Comparison of ENCODE assay signal across 10 cellular contexts in the genomic region with DNA sequence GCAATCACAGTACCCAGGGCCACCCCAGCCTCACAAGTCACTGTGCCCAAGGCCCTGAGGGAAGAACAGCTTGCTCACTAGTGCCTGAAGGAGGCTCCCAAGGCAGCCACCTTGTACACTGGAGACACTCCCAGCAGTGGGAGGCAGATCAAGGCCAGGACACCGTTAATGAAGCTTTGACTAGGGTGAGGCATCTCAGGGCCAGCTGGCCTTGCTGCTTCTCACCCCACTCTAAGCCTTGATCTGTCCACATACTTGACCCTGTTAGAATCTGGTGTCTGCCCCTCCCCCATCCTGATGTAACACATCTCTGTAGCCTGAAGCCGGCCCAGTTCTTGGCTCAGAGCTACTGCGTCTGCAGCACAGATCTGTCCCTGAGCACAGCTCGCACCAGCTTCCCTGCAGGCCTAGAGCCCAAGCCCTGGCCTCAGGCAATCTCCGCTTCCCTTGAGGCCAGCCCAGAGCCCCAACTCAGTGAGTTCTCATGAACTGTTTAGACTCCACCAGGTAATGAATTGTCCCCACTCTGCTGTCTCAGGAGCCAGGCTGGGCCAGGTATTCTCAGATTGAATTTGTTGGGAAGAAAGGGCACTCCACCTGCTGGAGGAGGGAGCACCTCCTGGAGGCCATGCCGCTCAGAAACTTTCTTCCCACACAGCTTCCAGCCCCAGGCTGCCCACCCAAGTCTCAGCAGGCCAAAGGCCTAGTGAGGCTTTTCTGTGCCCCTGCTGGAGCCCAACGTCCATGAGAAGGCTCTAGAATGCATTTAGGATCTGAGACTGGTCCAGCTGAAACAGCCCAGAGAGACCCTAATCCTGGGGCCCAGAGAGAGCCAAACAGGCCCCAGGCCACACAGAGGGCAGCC. TPM values are rescaled to one million over a fixed set of nuclear protein-coding genes. Genes with fewer than 3 reads are reported as not detected.
DNase-seq lines count a peak whose midpoint lies in the region; ATAC-seq, FAIRE-seq and TF ChIP-seq lines count a peak whose summit lies in the region.
"Had no signal": no experiment of that assay in that cellular context is flagged by ENCODE, and none has a peak within 500 bp of the region (broad histone marks: within the 10 kb centered on the region; RNA-seq: fewer than 3 reads in every experiment).

No MANE protein-coding gene starts in this region.

- H4K20me1 ChIP-seq in GM12878 (ENCODE audit: control insufficient read depth, insufficient read depth): no peaks in the 10 kb centered on the region

- POLR2A ChIA-PET in activated CD8-positive, alpha-beta T cell treated with anti-CD3 and anti-CD28 coated beads for 36 hours (lab: Charles Lee): interaction anchor here (0.9 to 4.5 kb wide), 8 partner anchors 9 to 141 kb away, joined by 3 to 25 read pairs (median 4); a partner anchor contains a TSS
- POLR2A ChIA-PET in activated CD8-positive, alpha-beta T cell treated with anti-CD3 and anti-CD28 coated beads, Interleukin-2, amount 10 ng/mL, durations not matched to agents 7 days and 5 days (lab: Charles Lee): interaction anchor here (1.5 to 2.6 kb wide), 2 partner anchors 12 to 14 kb away, joined by 7 to 11 read pairs; a partner anchor contains a TSS
- POLR2A ChIA-PET in GM12878 (lab: Charles Lee): interaction anchor here (0.8 to 1.2 kb wide), 2 partner anchors 8 to 16 kb away, joined by 3 to 4 read pairs; no protein-coding TSS in a partner anchor

- no peak for ATAC-seq in activated CD8-positive, alpha-beta T cell treated with anti-CD3 and anti-CD28 coated beads for 36 hours
- ATAC-seq in activated CD8-positive, alpha-beta T cell treated with anti-CD3 and anti-CD28 coated beads, Interleukin-2, amount 10 ng/mL, durations not matched to agents 7 days and 5 days: no peak
- ATAC-seq in GM12878: peak; percentile 14; the same call in 2 of the 3 replicates

- no peaks in the 10 kb centered on the region for H3K27me3 ChIP-seq in GM12878 (replicated peaks in 1 of 2; ENCODE audit: control insufficient read depth in 2 of 2, insufficient read depth in 2 of 2, low read length in 1 of 2)

- no TSS peak for BruUV-seq in GM12878 (replicated peaks; lab: Mats Ljungman, UMichigan)

- no peaks in the 10 kb centered on the region for H3K4me1 ChIP-seq in GM12878 (ENCODE audit: control insufficient read depth, insufficient read depth, low read length)

- H3K27ac ChIP-seq in GM12878 (ENCODE audit: control insufficient read depth, insufficient read depth): no peak overlapping the region

- SMC1A ChIA-PET in GM12878 (lab: Charles Lee; ENCODE audit: uncharacterized antibody, unreplicated experiment): interaction anchor here (0.9 to 1.8 kb wide), 3 partner anchors 16 to 101 kb away, joined by 3 to 4 read pairs (median 3); a partner anchor contains a TSS

- in situ Hi-C loops in GM12878 (cut with MboI): no loop called here

- no peak overlapping the region for H3K9ac ChIP-seq in GM12878 (ENCODE audit: control insufficient read depth, insufficient read depth, low read length)

- H3K4me2 ChIP-seq in GM12878 (ENCODE audit: control insufficient read depth, insufficient read depth): no peak overlapping the region

- no peak for TF ChIP-seq CTCF in activated CD8-positive, alpha-beta T cell treated with anti-CD3 and anti-CD28 coated beads for 36 hours (IDR thresholded peaks at IDR 0.05)
- peak in 1 of 3 experiments; percentile 15; a peak in 2 of 6 replicates for TF ChIP-seq CTCF in GM12878 (IDR thresholded peaks at IDR 0.05 in 2 of 3, conservative IDR thresholded peaks at IDR 0.05 in 1 of 3; ENCODE audit: control insufficient read depth in 2 of 3, extremely low read depth in 1 of 3, insufficient read depth in 1 of 3, low read depth in 3 of 3, low read length in 3 of 3)

- peaks cover 40% of the 10 kb centered on the region for H3K4me1 Mint-ChIP-seq in activated CD8-positive, alpha-beta T cell treated with anti-CD3 and anti-CD28 coated beads for 36 hours (ENCODE audit: low read depth)
- H3K4me1 Mint-ChIP-seq in activated CD8-positive, alpha-beta T cell treated with anti-CD3 and anti-CD28 coated beads, Interleukin-2, amount 10 ng/mL, durations not matched to agents 7 days and 5 days (ENCODE audit: low read depth): peaks cover 20% of the 10 kb centered on the region
- H3K4me1 Mint-ChIP-seq: central memory CD8-positive, alpha-beta T cell had no signal

- no peak for TF ChIP-seq EP300 in GM12878 (IDR thresholded peaks at IDR 0.05; ENCODE audit: borderline replicate concordance in 1 of 2, control insufficient read depth in 1 of 2, low read depth in 2 of 2, low read length in 2 of 2)

- peak; percentile 29 for DNase-seq in activated CD8-positive, alpha-beta T cell treated with anti-CD3 and anti-CD28 coated beads for 36 hours
- no peak for DNase-seq in activated CD8-positive, alpha-beta T cell treated with anti-CD3 and anti-CD28 coated beads, Interleukin-2, amount 10 ng/mL, durations not matched to agents 7 days and 5 days
- no peak for DNase-seq in GM12878 (ENCODE audit: low read depth, low spot score)
- DNase-seq in kidney tubule cell (ENCODE audit: low spot score): peak; percentile 73
- peak; percentile 74 for DNase-seq in ureter (ENCODE audit: low spot score)
- DNase-seq in stimulated activated CD4-positive, alpha-beta T cell treated with anti-CD3 and anti-CD28 coated beads, Interleukin-4, amount 100 ng/mL, for 4 hours: no peak
- no peak for DNase-seq in NCI-H748 treated with DMSO at 0.1 percent for 48 hours (lab: John Stamatoyannopoulos, UW)
- no peak for DNase-seq in GM12892 (ENCODE audit: insufficient read length)
- DNase-seq: DMS153 had no signal

- RAD21 ChIA-PET in GM12878 (lab: Charles Lee; ENCODE audit: unreplicated experiment): interaction anchor here (0.6 to 2.0 kb wide), 7 partner anchors 9 to 155 kb away, joined by 3 to 7 read pairs (median 4); a partner anchor contains a TSS

- H3K36me3 Mint-ChIP-seq in activated CD8-positive, alpha-beta T cell treated with anti-CD3 and anti-CD28 coated beads for 36 hours (ENCODE audit: low read depth): no peaks in the 10 kb centered on the region
- no peaks in the 10 kb centered on the region for H3K36me3 Mint-ChIP-seq in activated CD8-positive, alpha-beta T cell treated with anti-CD3 and anti-CD28 coated beads, Interleukin-2, amount 10 ng/mL, durations not matched to agents 7 days and 5 days (ENCODE audit: low read depth)

- H3K9me3 Mint-ChIP-seq in activated CD8-positive, alpha-beta T cell treated with anti-CD3 and anti-CD28 coated beads for 36 hours: no peaks in the 10 kb centered on the region
- H3K9me3 Mint-ChIP-seq in activated CD8-positive, alpha-beta T cell treated with anti-CD3 and anti-CD28 coated beads, Interleukin-2, amount 10 ng/mL, durations not matched to agents 7 days and 5 days (ENCODE audit: insufficient read depth): no peaks in the 10 kb centered on the region
- H3K9me3 Mint-ChIP-seq: central memory CD8-positive, alpha-beta T cell had no signal

- H3K9me3 ChIP-seq in GM12878 (replicated peaks; ENCODE audit: control insufficient read depth, insufficient read depth, low read length): no peaks in the 10 kb centered on the region

- TF ChIP-seq POLR2A in GM12878 (IDR thresholded peaks at IDR 0.05; ENCODE audit: low read depth, low read length) (no peak), GM12892 (IDR thresholded peaks at IDR 0.05; ENCODE audit: low read depth, low read length) (no peak)

- H3K36me3 ChIP-seq in GM12878 (ENCODE audit: control insufficient read depth in 2 of 2, insufficient read depth in 2 of 2, low read length in 1 of 2): no peaks in the 10 kb centered on the region

- H3K79me2 ChIP-seq in GM12878 (ENCODE audit: control insufficient read depth, insufficient read depth, low read length): no peaks in the 10 kb centered on the region

- H3K4me3 ChIP-seq in GM12878: no peak overlapping the region

- WGBS in GM12878 (ENCODE audit: insufficient coverage, insufficient replicate concordance, low lambda C conversion rate, missing lambda C conversion rate): 78% methylated on average over 7 of the region's 7 CpGs

- no peaks in the 10 kb centered on the region for H3K27me3 Mint-ChIP-seq in activated CD8-positive, alpha-beta T cell treated with anti-CD3 and anti-CD28 coated beads for 36 hours
- H3K27me3 Mint-ChIP-seq in activated CD8-positive, alpha-beta T cell treated with anti-CD3 and anti-CD28 coated beads, Interleukin-2, amount 10 ng/mL, durations not matched to agents 7 days and 5 days (ENCODE audit: low read depth): no peaks in the 10 kb centered on the region
- H3K27me3 Mint-ChIP-seq: central memory CD8-positive, alpha-beta T cell had no signal

- FAIRE-seq in GM12878 (lab: Jason Lieb, UNC) (no peak), GM12892 (lab: Jason Lieb, UNC) (no peak)

- TF ChIP-seq RAD21 in GM12878 (IDR thresholded peaks at IDR 0.05; ENCODE audit: insufficient read depth, low read depth, low read length): no peak

- no peak overlapping the region for H2AFZ ChIP-seq in GM12878 (ENCODE audit: control insufficient read depth, low read depth, low read length)

- H3K4me3 Mint-ChIP-seq in activated CD8-positive, alpha-beta T cell treated with anti-CD3 and anti-CD28 coated beads for 36 hours: no peak overlapping the region
- H3K4me3 Mint-ChIP-seq in activated CD8-positive, alpha-beta T cell treated with anti-CD3 and anti-CD28 coated beads, Interleukin-2, amount 10 ng/mL, durations not matched to agents 7 days and 5 days: no peak overlapping the region
- H3K4me3 Mint-ChIP-seq: central memory CD8-positive, alpha-beta T cell had no signal

- peak overlapping the region; percentile 62 for H3K27ac Mint-ChIP-seq in activated CD8-positive, alpha-beta T cell treated with anti-CD3 and anti-CD28 coated beads for 36 hours
- no peak overlapping the region for H3K27ac Mint-ChIP-seq in activated CD8-positive, alpha-beta T cell treated with anti-CD3 and anti-CD28 coated beads, Interleukin-2, amount 10 ng/mL, durations not matched to agents 7 days and 5 days

- CTCF ChIA-PET in activated CD8-positive, alpha-beta T cell treated with anti-CD3 and anti-CD28 coated beads for 36 hours (lab: Charles Lee): interaction anchor here (1.2 to 2.8 kb wide), 6 partner anchors 8 to 75 kb away, joined by 3 to 13 read pairs (median 6); no protein-coding TSS in a partner anchor
- CTCF ChIA-PET in activated CD8-positive, alpha-beta T cell treated with anti-CD3 and anti-CD28 coated beads, Interleukin-2, amount 10 ng/mL, durations not matched to agents 7 days and 5 days (lab: Charles Lee): interaction anchor here (0.6 to 1.4 kb wide), 4 partner anchors 10 to 178 kb away, joined by 3 to 7 read pairs (median 3); a partner anchor contains a TSS
- CTCF ChIA-PET in GM12878 (lab: Yijun Ruan, JAX): interaction anchor here (1.4 to 1.9 kb wide), 3 partner anchors 9 to 66 kb away, joined by 3 to 7 read pairs (median 5); no protein-coding TSS in a partner anchor

- intact Hi-C loops in activated CD8-positive, alpha-beta T cell treated with anti-CD3 and anti-CD28 coated beads for 36 hours (cut with micrococcal nuclease): no loop called here
- intact Hi-C loops in GM12878 (cut with micrococcal nuclease; ENCODE audit: unreplicated experiment): no loop called here

RNA-seq across cellular contexts. Expression of a gene that starts 13.4 kb away (rescaled TPM):
- total RNA-seq in activated CD8-positive, alpha-beta T cell treated with anti-CD3 and anti-CD28 coated beads for 36 hours: 10 to 100 TPM; 58.7 to 61.2 TPM
- 10 to 100 TPM; 79.9 to 86.0 TPM for total RNA-seq in activated CD8-positive, alpha-beta T cell treated with anti-CD3 and anti-CD28 coated beads, Interleukin-2, amount 10 ng/mL, durations not matched to agents 7 days and 5 days
- 71.9 and 78.0 TPM in 2 replicates for total RNA-seq in GM12878 (2013; cell fraction: nucleolus; rRNA removed)
- total RNA-seq in GM12878 (2014; rRNA removed) (35.9 and 40.0 TPM in 2 replicates), GM12878 (2014; rRNA removed; fragmentation: Illumina TruSeq; extraction: Trizol) (19.9 and 23.6 TPM in 2 replicates), GM12878 (2021) (66.1 and 67.0 TPM in 2 replicates), ureter (68.7 TPM)
- 9.3 TPM for polyA plus RNA-seq in GM12878 (2011; ENCODE audit: low read depth)
- polyA plus RNA-seq in GM12878 (2011; rRNA removed) (18.7 and 31.5 TPM in 2 replicates), GM12878 (2014; fragmentation: Illumina TruSeq; extraction: Trizol) (11.3 and 21.2 TPM in 2 replicates), GM12878 (2014; fragmentation: Nextera tagmentation; extraction: Ambion mirVana) (1 to 10 TPM; 1.5 to 2.3 TPM), GM12878 (2014; rRNA removed) (35.3 and 46.9 TPM in 2 replicates), GM12878 (2016; fragmentation: Nextera tagmentation; extraction: Ambion mirVana) (10 to 100 TPM; 13.1 to 15.6 TPM)
- polyA plus RNA-seq in GM12878 (2011; cell fraction: cytosol; rRNA removed): 32.4 and 44.8 TPM in 2 replicates
- polyA plus RNA-seq in GM12878 (2011; cell fraction: nucleus; rRNA removed): 47.8 and 58.6 TPM in 2 replicates
- 22.9 and 26.2 TPM in 2 replicates for polyA plus RNA-seq in GM12878 (2012)
- polyA minus RNA-seq in GM12878 (2011; rRNA and poly(A)+ RNA removed): 47.3 and 68.9 TPM in 2 replicates
- polyA minus RNA-seq in GM12878 (2011; cell fraction: cytosol; rRNA and poly(A)+ RNA removed): 22.5 and 26.8 TPM in 2 replicates
- polyA minus RNA-seq in GM12878 (2011; cell fraction: nucleus; rRNA and poly(A)+ RNA removed): 21.9 and 35.7 TPM in 2 replicates
- polyA plus RNA-seq in GM12892 (2012; ENCODE audit: missing spikeins): 18.1 TPM

Comparison
In these comparisons a context has a peak if more than half of its experiments do, and no peak if none do; other contexts are left out.
1. DNase-seq: peak in activated CD8-positive, alpha-beta T cell treated with anti-CD3 and anti-CD28 coated beads for 36 hours (single experiment), kidney tubule cell (single experiment) and ureter (single experiment); none in activated CD8-positive, alpha-beta T cell treated with anti-CD3 and anti-CD28 coated beads, Interleukin-2, amount 10 ng/mL, durations not matched to agents 7 days and 5 days (single experiment), GM12878 (single experiment), stimulated activated CD4-positive, alpha-beta T cell treated with anti-CD3 and anti-CD28 coated beads, Interleukin-4, amount 100 ng/mL, for 4 hours (0 of 2), NCI-H748 treated with DMSO at 0.1 percent for 48 hours (single experiment) and GM12892 (single experiment).